In the genomic region with DNA sequence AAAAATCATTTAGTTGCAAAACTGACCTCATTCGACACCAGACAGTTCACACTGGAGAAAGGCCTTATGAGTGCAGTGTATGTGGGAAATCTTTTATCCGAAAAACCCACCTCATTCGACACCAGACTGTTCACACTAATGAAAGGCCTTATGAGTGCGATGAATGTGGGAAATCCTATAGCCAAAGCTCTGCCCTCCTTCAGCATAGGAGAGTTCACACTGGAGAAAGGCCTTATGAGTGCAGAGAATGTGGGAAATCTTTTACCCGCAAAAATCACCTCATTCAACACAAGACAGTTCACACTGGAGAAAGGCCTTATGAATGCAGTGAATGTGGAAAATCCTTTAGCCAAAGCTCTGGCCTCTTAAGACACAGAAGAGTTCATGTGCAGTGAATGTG, we compare ENCODE assay signal across 2 cellular contexts.
TF ChIP-seq lines count a peak whose summit lies in the region.

No MANE protein-coding gene starts in this region.

TF ChIP-seq in liver, 16 proteins besides CTCF, POLR2A, EP300 and RAD21:
- no peak for TF ChIP-seq FOXA1 (IDR thresholded peaks at IDR 0.05)
- TF ChIP-seq EGR1 (IDR thresholded peaks at IDR 0.05; ENCODE audit: low read depth in 2 of 2), result no peak
- no peak for TF ChIP-seq HNF4G (IDR thresholded peaks at IDR 0.05)
- TF ChIP-seq FOXA2 (IDR thresholded peaks at IDR 0.05), result no peak
- TF ChIP-seq, protein P1, sequence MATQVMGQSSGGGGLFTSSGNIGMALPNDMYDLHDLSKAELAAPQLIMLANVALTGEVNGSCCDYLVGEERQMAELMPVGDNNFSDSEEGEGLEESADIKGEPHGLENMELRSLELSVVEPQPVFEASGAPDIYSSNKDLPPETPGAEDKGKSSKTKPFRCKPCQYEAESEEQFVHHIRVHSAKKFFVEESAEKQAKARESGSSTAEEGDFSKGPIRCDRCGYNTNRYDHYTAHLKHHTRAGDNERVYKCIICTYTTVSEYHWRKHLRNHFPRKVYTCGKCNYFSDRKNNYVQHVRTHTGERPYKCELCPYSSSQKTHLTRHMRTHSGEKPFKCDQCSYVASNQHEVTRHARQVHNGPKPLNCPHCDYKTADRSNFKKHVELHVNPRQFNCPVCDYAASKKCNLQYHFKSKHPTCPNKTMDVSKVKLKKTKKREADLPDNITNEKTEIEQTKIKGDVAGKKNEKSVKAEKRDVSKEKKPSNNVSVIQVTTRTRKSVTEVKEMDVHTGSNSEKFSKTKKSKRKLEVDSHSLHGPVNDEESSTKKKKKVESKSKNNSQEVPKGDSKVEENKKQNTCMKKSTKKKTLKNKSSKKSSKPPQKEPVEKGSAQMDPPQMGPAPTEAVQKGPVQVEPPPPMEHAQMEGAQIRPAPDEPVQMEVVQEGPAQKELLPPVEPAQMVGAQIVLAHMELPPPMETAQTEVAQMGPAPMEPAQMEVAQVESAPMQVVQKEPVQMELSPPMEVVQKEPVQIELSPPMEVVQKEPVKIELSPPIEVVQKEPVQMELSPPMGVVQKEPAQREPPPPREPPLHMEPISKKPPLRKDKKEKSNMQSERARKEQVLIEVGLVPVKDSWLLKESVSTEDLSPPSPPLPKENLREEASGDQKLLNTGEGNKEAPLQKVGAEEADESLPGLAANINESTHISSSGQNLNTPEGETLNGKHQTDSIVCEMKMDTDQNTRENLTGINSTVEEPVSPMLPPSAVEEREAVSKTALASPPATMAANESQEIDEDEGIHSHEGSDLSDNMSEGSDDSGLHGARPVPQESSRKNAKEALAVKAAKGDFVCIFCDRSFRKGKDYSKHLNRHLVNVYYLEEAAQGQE (IDR thresholded peaks at IDR 0.05), result no peak

TF ChIP-seq in HepG2, 621 proteins besides CTCF, POLR2A, EP300 and RAD21:
- TF ChIP-seq E2F2 (CRISPR knock-in tag; IDR thresholded peaks at IDR 0.05; ENCODE audit: borderline replicate concordance) (no peak), PCBP2 (optimal IDR thresholded peaks at IDR 0.05; ENCODE audit: low read depth, low read length, poor library complexity, severe bottlenecking) (no peak), RCOR2 (CRISPR knock-in tag; IDR thresholded peaks at IDR 0.05) (no peak), ZNF670 (CRISPR knock-in tag; IDR thresholded peaks at IDR 0.05; ENCODE audit: borderline replicate concordance) (no peak)
